In the genomic region with DNA sequence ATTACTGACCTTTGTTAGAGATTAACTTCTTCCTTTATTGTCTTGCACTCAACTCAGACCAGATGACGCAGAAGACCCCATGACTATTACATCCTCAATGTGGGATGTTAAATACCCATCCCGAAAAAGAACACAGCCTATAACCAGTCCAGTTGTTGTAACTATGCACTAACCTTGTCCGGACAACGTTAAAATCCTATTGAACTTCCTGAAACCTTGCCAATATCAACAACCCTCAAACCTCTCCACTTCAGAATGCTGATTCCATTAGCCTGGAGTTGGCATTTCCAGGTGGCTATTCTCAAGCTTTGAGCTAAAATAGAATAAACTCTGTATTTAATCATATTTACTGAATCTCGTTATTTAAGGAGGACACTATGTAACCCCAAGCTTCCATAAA, we compare ENCODE assay signal across 25 cellular contexts.
"Had no signal": no experiment of that assay in that cellular context is flagged by ENCODE, and none has a peak within 500 bp of the region (broad histone marks: within the 10 kb centered on the region; RNA-seq: fewer than 3 reads in every experiment).

No MANE protein-coding gene starts in this region.

- H3K4me1 Mint-ChIP-seq: activated CD4-positive, alpha-beta T cell treated with anti-CD3 and anti-CD28 coated beads, Interleukin-2, amount 10 ng/mL, durations not matched to agents 24 days and 14 days; activated naive CD4-positive, alpha-beta T cell treated with anti-CD3 and anti-CD28 coated beads, Interleukin-2, amount 10 ng/mL, durations not matched to agents 7 days and 5 days; activated naive CD8-positive, alpha-beta T cell treated with anti-CD3 and anti-CD28 coated beads, Interleukin-2, amount 10 ng/mL, durations not matched to agents 7 days and 5 days; stimulated activated naive B cell treated with anti-CD40 and anti-IgM and Interleukin-4, amounts not matched to agents 10 μg/mL and 1 μg/mL and 100 μg/mL, for 72 hours had no signal

- H3K9me3 Mint-ChIP-seq: activated CD4-positive, alpha-beta memory T cell treated with anti-CD3 and anti-CD28 coated beads for 36 hours; activated CD4-positive, alpha-beta T cell treated with anti-CD3 and anti-CD28 coated beads, Interleukin-2, amount 10 ng/mL, durations not matched to agents 24 days and 14 days; activated naive CD4-positive, alpha-beta T cell treated with anti-CD3 and anti-CD28 coated beads, Interleukin-2, amount 10 ng/mL, durations not matched to agents 7 days and 5 days; activated T-helper 1 cell treated with anti-CD3 and anti-CD28 coated beads, Interleukin-12 subunit alpha, Interleukin-12 subunit beta, Interleukin-2, Interleukin-4 antibody, amounts not matched to agents 30 ng/mL and 10 ng/mL and 1 ng/mL, durations not matched to agents 14 hours and 24 hours and 36 hours; effector memory CD8-positive, alpha-beta T cell; natural killer cell treated with Interleukin-12 subunit alpha and Interleukin-12 subunit beta and Interleukin-15 and Interleukin-18, amount 100 ng/mL, for 72 hours; stimulated activated naive B cell treated with anti-CD40 and anti-IgM and Interleukin-4, amounts not matched to agents 10 μg/mL and 1 μg/mL and 100 μg/mL, for 72 hours had no signal

- H3K4me3 Mint-ChIP-seq: activated CD4-positive, alpha-beta memory T cell treated with anti-CD3 and anti-CD28 coated beads for 36 hours; activated CD4-positive, alpha-beta T cell treated with anti-CD3 and anti-CD28 coated beads, Interleukin-2, amount 10 ng/mL, durations not matched to agents 24 days and 14 days; activated naive CD4-positive, alpha-beta T cell treated with anti-CD3 and anti-CD28 coated beads, Interleukin-2, amount 10 ng/mL, durations not matched to agents 7 days and 5 days; activated naive CD8-positive, alpha-beta T cell treated with anti-CD3 and anti-CD28 coated beads, Interleukin-2, amount 10 ng/mL, durations not matched to agents 7 days and 5 days; activated T-helper 1 cell treated with anti-CD3 and anti-CD28 coated beads, Interleukin-12 subunit alpha, Interleukin-12 subunit beta, Interleukin-2, Interleukin-4 antibody, amounts not matched to agents 30 ng/mL and 10 ng/mL and 1 ng/mL, durations not matched to agents 14 hours and 24 hours and 36 hours; effector memory CD8-positive, alpha-beta T cell; natural killer cell treated with Interleukin-12 subunit alpha and Interleukin-12 subunit beta and Interleukin-15 and Interleukin-18, amount 100 ng/mL, for 72 hours; stimulated activated naive B cell treated with anti-CD40 and anti-IgM and Interleukin-4, amounts not matched to agents 10 μg/mL and 1 μg/mL and 100 μg/mL, for 72 hours had no signal

- H3K27ac Mint-ChIP-seq: activated CD4-positive, alpha-beta memory T cell treated with anti-CD3 and anti-CD28 coated beads for 36 hours; activated CD4-positive, alpha-beta T cell treated with anti-CD3 and anti-CD28 coated beads, Interleukin-2, amount 10 ng/mL, durations not matched to agents 24 days and 14 days; activated naive CD4-positive, alpha-beta T cell treated with anti-CD3 and anti-CD28 coated beads, Interleukin-2, amount 10 ng/mL, durations not matched to agents 7 days and 5 days; activated naive CD8-positive, alpha-beta T cell treated with anti-CD3 and anti-CD28 coated beads, Interleukin-2, amount 10 ng/mL, durations not matched to agents 7 days and 5 days; activated T-helper 1 cell treated with anti-CD3 and anti-CD28 coated beads, Interleukin-12 subunit alpha, Interleukin-12 subunit beta, Interleukin-2, Interleukin-4 antibody, amounts not matched to agents 30 ng/mL and 10 ng/mL and 1 ng/mL, durations not matched to agents 14 hours and 24 hours and 36 hours; effector memory CD8-positive, alpha-beta T cell; natural killer cell treated with Interleukin-12 subunit alpha and Interleukin-12 subunit beta and Interleukin-15 and Interleukin-18, amount 100 ng/mL, for 72 hours; stimulated activated naive B cell treated with anti-CD40 and anti-IgM and Interleukin-4, amounts not matched to agents 10 μg/mL and 1 μg/mL and 100 μg/mL, for 72 hours had no signal

- DNase-seq: activated CD4-positive, alpha-beta memory T cell treated with anti-CD3 and anti-CD28 coated beads for 36 hours; activated CD4-positive, alpha-beta T cell treated with anti-CD3 and anti-CD28 coated beads, Interleukin-2, amount 10 ng/mL, durations not matched to agents 24 days and 14 days; activated CD4-positive, CD25-positive, alpha-beta regulatory T cell treated with anti-CD3 and anti-CD28 coated beads, Interleukin-2, amount 50 U/mL, for 72 hours; activated CD8-positive, alpha-beta memory T cell treated with anti-CD3 and anti-CD28 coated beads, Interleukin-2, amount 50 U/mL, for 4 hours; activated gamma-delta T cell; activated naive CD4-positive, alpha-beta T cell treated with anti-CD3 and anti-CD28 coated beads, Interleukin-2, amount 10 ng/mL, durations not matched to agents 7 days and 5 days; activated naive CD8-positive, alpha-beta T cell treated with anti-CD3 and anti-CD28 coated beads, Interleukin-2, amount 10 ng/mL, durations not matched to agents 7 days and 5 days; activated T-cell treated with anti-CD3 and anti-CD28 coated beads, Interleukin-2, amount 50 U/mL, for 1 hour; brain microvascular endothelial cell; cortex of kidney; effector memory CD8-positive, alpha-beta T cell; erythroblast; gastrocnemius medialis; glutamatergic neuron; left ventricle myocardium inferior; mucosa of descending colon; posterior cingulate gyrus; right cardiac atrium; stimulated activated CD4-positive, alpha-beta T cell treated with anti-CD3 and anti-CD28 coated beads, Interleukin-15, amount 100 ng/mL, for 24 hours; stimulated activated CD4-positive, alpha-beta T cell treated with anti-CD3 and anti-CD28 coated beads, Interleukin-2, amount 100 ng/mL, for 24 hours; stimulated activated naive B cell treated with anti-CD40 and anti-IgM and Interleukin-4, amounts not matched to agents 10 μg/mL and 1 μg/mL and 100 μg/mL, for 72 hours; stomach; thyroid gland had no signal

- ATAC-seq: effector memory CD8-positive, alpha-beta T cell; gastrocnemius medialis; mucosa of descending colon; natural killer cell treated with Interleukin-12 subunit alpha and Interleukin-12 subunit beta and Interleukin-15 and Interleukin-18, amount 100 ng/mL, for 72 hours; right cardiac atrium; stimulated activated naive B cell treated with anti-CD40 and anti-IgM and Interleukin-4, amounts not matched to agents 10 μg/mL and 1 μg/mL and 100 μg/mL, for 72 hours had no signal

- H3K27me3 Mint-ChIP-seq: activated CD4-positive, alpha-beta memory T cell treated with anti-CD3 and anti-CD28 coated beads for 36 hours; activated naive CD8-positive, alpha-beta T cell treated with anti-CD3 and anti-CD28 coated beads, Interleukin-2, amount 10 ng/mL, durations not matched to agents 7 days and 5 days had no signal

- H3K36me3 Mint-ChIP-seq: activated CD4-positive, alpha-beta memory T cell treated with anti-CD3 and anti-CD28 coated beads for 36 hours; activated naive CD4-positive, alpha-beta T cell treated with anti-CD3 and anti-CD28 coated beads, Interleukin-2, amount 10 ng/mL, durations not matched to agents 7 days and 5 days; activated naive CD8-positive, alpha-beta T cell treated with anti-CD3 and anti-CD28 coated beads, Interleukin-2, amount 10 ng/mL, durations not matched to agents 7 days and 5 days; natural killer cell treated with Interleukin-12 subunit alpha and Interleukin-12 subunit beta and Interleukin-15 and Interleukin-18, amount 100 ng/mL, for 72 hours; stimulated activated naive B cell treated with anti-CD40 and anti-IgM and Interleukin-4, amounts not matched to agents 10 μg/mL and 1 μg/mL and 100 μg/mL, for 72 hours had no signal
